ENCODE assay signal across 10 cellular contexts in genomic region chr20:62806383-62807050, GRCh38. TPM values are rescaled to one million over a fixed set of nuclear protein-coding genes. Genes with fewer than 3 reads are reported as not detected.
DNase-seq lines count a peak whose midpoint lies in the region; ATAC-seq, FAIRE-seq and TF ChIP-seq lines count a peak whose summit lies in the region.
"Had no signal": no experiment of that assay in that cellular context is flagged by ENCODE, and none has a peak within 500 bp of the region (broad histone marks: within the 10 kb centered on the region; RNA-seq: fewer than 3 reads in every experiment).

No MANE protein-coding gene starts in this region.

- peak overlapping the region; percentile 85 for H3K4me3 Mint-ChIP-seq in activated T-cell treated with anti-CD3 and anti-CD28 coated beads, Interleukin-2, amount 50 U/mL, for 4 hours
- H3K4me3 Mint-ChIP-seq in activated CD8-positive, alpha-beta T cell treated with anti-CD3 and anti-CD28 coated beads, Interleukin-2, amount 10 ng/mL, durations not matched to agents 7 days and 5 days: peak overlapping the region; percentile 82

- H3K36me3 ChIP-seq in HepG2 (replicated peaks in 1 of 2; ENCODE audit: control insufficient read depth in 1 of 2, insufficient read depth in 2 of 2, low read length in 2 of 2) (peaks cover 36 to 47% of the 10 kb centered on the region in 2 experiments), suprapubic skin (peaks cover 37% of the 10 kb centered on the region)

- H3K4me1 ChIP-seq in HepG2 (ENCODE audit: insufficient read depth, low read length): peaks cover 48% of the 10 kb centered on the region
- peaks cover 42% of the 10 kb centered on the region for H3K4me1 ChIP-seq in suprapubic skin

- 51% methylated on average over 11 of the region's 11 CpGs for WGBS in HepG2 (ENCODE audit: low lambda C conversion rate)
- 82% methylated on average over 11 of the region's 11 CpGs for WGBS in suprapubic skin

- no peak for ATAC-seq in activated T-cell treated with anti-CD3 and anti-CD28 coated beads, Interleukin-2, amount 50 U/mL, for 4 hours
- ATAC-seq in activated CD8-positive, alpha-beta T cell treated with anti-CD3 and anti-CD28 coated beads, Interleukin-2, amount 10 ng/mL, durations not matched to agents 7 days and 5 days: no peak
- no peak for ATAC-seq in HepG2
- no peak for ATAC-seq in GM18868 (IDR thresholded peaks at IDR 0.05; ENCODE audit: unreplicated experiment)
- no peak for ATAC-seq in HG03342 (IDR thresholded peaks at IDR 0.05; ENCODE audit: unreplicated experiment)

- H3K4me1 Mint-ChIP-seq in activated T-cell treated with anti-CD3 and anti-CD28 coated beads, Interleukin-2, amount 50 U/mL, for 4 hours (ENCODE audit: low read depth): peaks cover 28% of the 10 kb centered on the region
- peaks cover 35% of the 10 kb centered on the region for H3K4me1 Mint-ChIP-seq in activated CD8-positive, alpha-beta T cell treated with anti-CD3 and anti-CD28 coated beads, Interleukin-2, amount 10 ng/mL, durations not matched to agents 7 days and 5 days (ENCODE audit: low read depth)

- TF ChIP-seq EP300 in HepG2 (IDR thresholded peaks at IDR 0.05; ENCODE audit: low read depth in 2 of 2, low read length in 2 of 2) (no peak), HepG2 (CRISPR knock-in tag; IDR thresholded peaks at IDR 0.05; ENCODE audit: borderline replicate concordance) (no peak), suprapubic skin (IDR thresholded peaks at IDR 0.05) (no peak)

- peak overlapping the region; percentile 39 for H3K27ac Mint-ChIP-seq in activated CD8-positive, alpha-beta T cell treated with anti-CD3 and anti-CD28 coated beads, Interleukin-2, amount 10 ng/mL, durations not matched to agents 7 days and 5 days

- TF ChIP-seq POLR2A in HepG2 (IDR thresholded peaks at IDR 0.05; ENCODE audit: insufficient read depth in 1 of 2, low read depth in 2 of 2, low read length in 2 of 2): no peak
- no peak for TF ChIP-seq POLR2A in suprapubic skin (IDR thresholded peaks at IDR 0.05)

- TSS peak; percentile 60 for BruUV-seq in HepG2 (replicated peaks; lab: Mats Ljungman, UMichigan)

- H3K36me3 Mint-ChIP-seq in activated T-cell treated with anti-CD3 and anti-CD28 coated beads, Interleukin-2, amount 50 U/mL, for 4 hours (ENCODE audit: insufficient read depth): peaks cover 11% of the 10 kb centered on the region
- H3K36me3 Mint-ChIP-seq in activated CD8-positive, alpha-beta T cell treated with anti-CD3 and anti-CD28 coated beads, Interleukin-2, amount 10 ng/mL, durations not matched to agents 7 days and 5 days (ENCODE audit: low read depth): peaks cover 21% of the 10 kb centered on the region

- peak overlapping the region; percentile 89 for H3K4me2 ChIP-seq in HepG2 (ENCODE audit: low read depth, low read length)

- in situ Hi-C loops in HepG2 (cut with HindIII; ENCODE audit: extremely low pct_ligation_motif_present, low pct_unique_long_range_greater_than_20kb): no loop called here

- H3K9me3 ChIP-seq in HepG2 (ENCODE audit: low read length) (no peaks in the 10 kb centered on the region), suprapubic skin (no peaks in the 10 kb centered on the region)

- H3K9ac ChIP-seq in HepG2 (ENCODE audit: insufficient read depth, low read depth, low read length): peak overlapping the region; percentile 88

- H4K20me1 ChIP-seq in HepG2 (ENCODE audit: insufficient read depth, low read length): peaks cover 15% of the 10 kb centered on the region; the same call in 1 of the 2 replicates

- H2AFZ ChIP-seq in HepG2 (ENCODE audit: low read length): no peak overlapping the region

- H3K4me3 ChIP-seq in HepG2 (replicated peaks in 1 of 3; ENCODE audit: insufficient read depth in 1 of 3, low read depth in 2 of 3, low read length in 3 of 3): peak overlapping the region; percentile 82 to 100 (median 96)
- peak overlapping the region; percentile 100 for H3K4me3 ChIP-seq in suprapubic skin

- H3K27ac ChIP-seq in HepG2 (ENCODE audit: extremely low read length, insufficient read depth, low read length): peak overlapping the region; percentile 89
- H3K27ac ChIP-seq in suprapubic skin: peak overlapping the region; percentile 13

- intact Hi-C loops in HepG2 (cut with micrococcal nuclease; ENCODE audit: unreplicated experiment): loop anchor here (1.0 to 5.0 kb wide), 4 partner anchors 12 to 184 kb away; no protein-coding TSS in a partner anchor

- POLR2A ChIA-PET in activated CD8-positive, alpha-beta T cell treated with anti-CD3 and anti-CD28 coated beads, Interleukin-2, amount 10 ng/mL, durations not matched to agents 7 days and 5 days (lab: Charles Lee): no interaction called here
- POLR2A ChIA-PET in HepG2 (lab: Yijun Ruan, JAX): interaction anchor here (1.1 to 6.6 kb wide), 8 partner anchors 9 to 183 kb away, joined by 3 to 110 read pairs (median 10); partner anchors contain the start of genes COL9A3 and MRGBP

- CTCF ChIA-PET in activated CD8-positive, alpha-beta T cell treated with anti-CD3 and anti-CD28 coated beads, Interleukin-2, amount 10 ng/mL, durations not matched to agents 7 days and 5 days (lab: Charles Lee): interaction anchor here (1.5 to 2.6 kb wide), 4 partner anchors 10 to 66 kb away, joined by 3 to 18 read pairs (median 6); partner anchors contain the start of gene MRGBP
- CTCF ChIA-PET in HepG2 (lab: Yijun Ruan, JAX; ENCODE audit: low intra/inter-chr PET ratio, low total read pairs): interaction anchor here (1.5 kb wide), 1 partner anchor 15 kb away, joined by 5 read pairs; no protein-coding TSS in a partner anchor

- DNase-seq in activated T-cell treated with anti-CD3 and anti-CD28 coated beads, Interleukin-2, amount 50 U/mL, for 4 hours: no peak
- no peak for DNase-seq in activated T-cell treated with anti-CD3 and anti-CD28 coated beads, Interleukin-2, amount 50 U/mL, for 48 hours
- DNase-seq in activated CD8-positive, alpha-beta T cell treated with anti-CD3 and anti-CD28 coated beads, Interleukin-2, amount 10 ng/mL, durations not matched to agents 7 days and 5 days: no peak
- DNase-seq in HepG2 (ENCODE audit: low spot score) (no peak), suprapubic skin (ENCODE audit: low spot score in 2 of 2) (no peak), iPS-NIHi11 (ENCODE audit: low spot score) (no peak)
- DNase-seq: COR-L47, NCI-H1436 had no signal

- H3K79me2 ChIP-seq in HepG2 (ENCODE audit: insufficient read depth, low read length): peaks cover 24% of the 10 kb centered on the region

- H3K27me3 Mint-ChIP-seq in activated T-cell treated with anti-CD3 and anti-CD28 coated beads, Interleukin-2, amount 50 U/mL, for 4 hours (ENCODE audit: low read depth): no peaks in the 10 kb centered on the region
- no peaks in the 10 kb centered on the region for H3K27me3 Mint-ChIP-seq in activated CD8-positive, alpha-beta T cell treated with anti-CD3 and anti-CD28 coated beads, Interleukin-2, amount 10 ng/mL, durations not matched to agents 7 days and 5 days (ENCODE audit: low read depth)

- no peaks in the 10 kb centered on the region for H3K27me3 ChIP-seq in HepG2 (ENCODE audit: control insufficient read depth in 1 of 2, insufficient read depth in 2 of 2, low read length in 2 of 2)
- H3K27me3 ChIP-seq in suprapubic skin: no peaks in the 10 kb centered on the region

- TF ChIP-seq CTCF in HepG2 (CRISPR knock-in tag; IDR thresholded peaks at IDR 0.05) (no peak), suprapubic skin (IDR thresholded peaks at IDR 0.05) (no peak)

- H3K9me3 Mint-ChIP-seq in activated T-cell treated with anti-CD3 and anti-CD28 coated beads, Interleukin-2, amount 50 U/mL, for 4 hours: no peaks in the 10 kb centered on the region
- no peaks in the 10 kb centered on the region for H3K9me3 Mint-ChIP-seq in activated CD8-positive, alpha-beta T cell treated with anti-CD3 and anti-CD28 coated beads, Interleukin-2, amount 10 ng/mL, durations not matched to agents 7 days and 5 days (ENCODE audit: insufficient read depth)

- FAIRE-seq in HepG2 (lab: Jason Lieb, UNC): no peak

- TF ChIP-seq RAD21 in HepG2 (CRISPR knock-in tag; IDR thresholded peaks at IDR 0.05): no peak

RNA-seq across cellular contexts. Expression of gene OGFR, which starts 1.9 kb away (rescaled TPM):
- total RNA-seq in activated T-cell treated with anti-CD3 and anti-CD28 coated beads, Interleukin-2, amount 50 U/mL, for 4 hours: 10 to 100 TPM; 45.8 to 57.9 (median 53.9) TPM
- 10 to 100 TPM; 67.0 to 76.6 TPM for total RNA-seq in activated CD8-positive, alpha-beta T cell treated with anti-CD3 and anti-CD28 coated beads, Interleukin-2, amount 10 ng/mL, durations not matched to agents 7 days and 5 days
- total RNA-seq in HepG2 (2016; rRNA removed; fragmentation: Illumina TruSeq; extraction: Trizol) (68.3 and 81.8 TPM in 2 replicates), suprapubic skin (10 to 100 TPM; 32.1 to 54.1 (median 42.5) TPM)
- total RNA-seq in HepG2 (2016; cell fraction: cytosol; rRNA removed; fragmentation: Illumina TruSeq; extraction: Trizol; ENCODE audit: low read depth): 6.3 and 8.7 TPM in 2 replicates
- total RNA-seq in HepG2 (2016; cell fraction: insoluble cytoplasmic fraction; rRNA removed; fragmentation: Illumina TruSeq; extraction: Trizol): 58.8 and 84.2 TPM in 2 replicates
- 20.8 and 24.4 TPM in 2 replicates for total RNA-seq in HepG2 (2016; cell fraction: membrane; rRNA removed; fragmentation: Illumina TruSeq; extraction: Trizol)
- 33.8 and 41.3 TPM in 2 replicates for total RNA-seq in HepG2 (2016; cell fraction: nucleus; rRNA removed; fragmentation: Illumina TruSeq; extraction: Trizol)
- 47.7 and 62.2 TPM in 2 replicates for polyA plus RNA-seq in HepG2 (2011; rRNA removed)
- 58.6 and 82.5 TPM in 2 replicates for polyA plus RNA-seq in HepG2 (2011; cell fraction: cytosol; rRNA removed)
- 105 and 121 TPM in 2 replicates for polyA plus RNA-seq in HepG2 (2011; cell fraction: nucleus; rRNA removed)
- polyA plus RNA-seq in HepG2 (2012): 34.0 and 38.1 TPM in 2 replicates
- polyA plus RNA-seq in HepG2 (2016; cell fraction: cytosol; fragmentation: Illumina TruSeq; extraction: Trizol; ENCODE audit: low read depth): 4.2 and 4.7 TPM in 2 replicates
- polyA plus RNA-seq in HepG2 (2016; cell fraction: insoluble cytoplasmic fraction; fragmentation: Illumina TruSeq; extraction: Trizol; ENCODE audit: low read depth): 68.1 and 77.5 TPM in 2 replicates
- polyA plus RNA-seq in HepG2 (2016; cell fraction: membrane; fragmentation: Illumina TruSeq; extraction: Trizol; ENCODE audit: low read depth): 11.5 and 14.2 TPM in 2 replicates
- 103 and 104 TPM in 2 replicates for polyA plus RNA-seq in HepG2 (2016; cell fraction: nucleus; fragmentation: Illumina TruSeq; extraction: Trizol; ENCODE audit: insufficient read depth, low read depth)
- polyA minus RNA-seq in HepG2 (2011; rRNA and poly(A)+ RNA removed; ENCODE audit: low replicate concordance): 38.5 and 45.1 TPM in 2 replicates
- 39.4 and 42.5 TPM in 2 replicates for polyA minus RNA-seq in HepG2 (2011; cell fraction: cytosol; rRNA and poly(A)+ RNA removed)
- polyA minus RNA-seq in HepG2 (2011; cell fraction: nucleus; rRNA and poly(A)+ RNA removed): 15.1 and 20.0 TPM in 2 replicates

RNA-seq across cellular contexts. Expression of gene MRGBP, which starts 10.2 kb away (rescaled TPM):
- 10 to 100 TPM; 14.5 to 18.3 (median 18.1) TPM for total RNA-seq in activated T-cell treated with anti-CD3 and anti-CD28 coated beads, Interleukin-2, amount 50 U/mL, for 4 hours
- 10 to 100 TPM; 18.3 to 19.2 TPM for total RNA-seq in activated CD8-positive, alpha-beta T cell treated with anti-CD3 and anti-CD28 coated beads, Interleukin-2, amount 10 ng/mL, durations not matched to agents 7 days and 5 days
- total RNA-seq in HepG2 (2016; rRNA removed; fragmentation: Illumina TruSeq; extraction: Trizol) (34.8 and 35.9 TPM in 2 replicates), suprapubic skin (10 to 100 TPM in 3 of 4 donors, 1 to 10 TPM in 1; 10.0 to 13.3 (median 11.7) TPM)
- 79.0 and 80.7 TPM in 2 replicates for total RNA-seq in HepG2 (2016; cell fraction: cytosol; rRNA removed; fragmentation: Illumina TruSeq; extraction: Trizol; ENCODE audit: low read depth)
- total RNA-seq in HepG2 (2016; cell fraction: insoluble cytoplasmic fraction; rRNA removed; fragmentation: Illumina TruSeq; extraction: Trizol): 31.8 and 38.7 TPM in 2 replicates
- 96.7 and 98.0 TPM in 2 replicates for total RNA-seq in HepG2 (2016; cell fraction: membrane; rRNA removed; fragmentation: Illumina TruSeq; extraction: Trizol)
- total RNA-seq in HepG2 (2016; cell fraction: nucleus; rRNA removed; fragmentation: Illumina TruSeq; extraction: Trizol): 17.0 and 18.5 TPM in 2 replicates
- polyA plus RNA-seq in HepG2 (2011; rRNA removed): 31.6 and 34.2 TPM in 2 replicates
- 30.7 and 37.2 TPM in 2 replicates for polyA plus RNA-seq in HepG2 (2011; cell fraction: cytosol; rRNA removed)
- 29.7 and 36.4 TPM in 2 replicates for polyA plus RNA-seq in HepG2 (2011; cell fraction: nucleus; rRNA removed)
- 21.6 and 23.1 TPM in 2 replicates for polyA plus RNA-seq in HepG2 (2012)
- polyA plus RNA-seq in HepG2 (2016; cell fraction: cytosol; fragmentation: Illumina TruSeq; extraction: Trizol; ENCODE audit: low read depth): 88.5 and 96.5 TPM in 2 replicates
- polyA plus RNA-seq in HepG2 (2016; cell fraction: insoluble cytoplasmic fraction; fragmentation: Illumina TruSeq; extraction: Trizol; ENCODE audit: low read depth): 34.9 and 39.2 TPM in 2 replicates
- polyA plus RNA-seq in HepG2 (2016; cell fraction: membrane; fragmentation: Illumina TruSeq; extraction: Trizol; ENCODE audit: low read depth): 88.7 and 90.6 TPM in 2 replicates
- polyA plus RNA-seq in HepG2 (2016; cell fraction: nucleus; fragmentation: Illumina TruSeq; extraction: Trizol; ENCODE audit: insufficient read depth, low read depth): 40.3 and 42.7 TPM in 2 replicates
- polyA minus RNA-seq in HepG2 (2011; rRNA and poly(A)+ RNA removed; ENCODE audit: low replicate concordance): 21.2 and 36.8 TPM in 2 replicates
- 12.7 and 13.0 TPM in 2 replicates for polyA minus RNA-seq in HepG2 (2011; cell fraction: cytosol; rRNA and poly(A)+ RNA removed)
- 10.2 and 10.9 TPM in 2 replicates for polyA minus RNA-seq in HepG2 (2011; cell fraction: nucleus; rRNA and poly(A)+ RNA removed)

RNA-seq across cellular contexts. Expression of gene COL9A3, which starts 10.3 kb away (rescaled TPM):
- total RNA-seq in activated T-cell treated with anti-CD3 and anti-CD28 coated beads, Interleukin-2, amount 50 U/mL, for 4 hours: under 1 TPM; 0.10 to 0.33 (median 0.21) TPM
- not detected for total RNA-seq in activated CD8-positive, alpha-beta T cell treated with anti-CD3 and anti-CD28 coated beads, Interleukin-2, amount 10 ng/mL, durations not matched to agents 7 days and 5 days
- total RNA-seq in HepG2 (2016; rRNA removed; fragmentation: Illumina TruSeq; extraction: Trizol): 53.3 and 204 TPM in 2 replicates
- total RNA-seq in HepG2 (2016; cell fraction: cytosol; rRNA removed; fragmentation: Illumina TruSeq; extraction: Trizol; ENCODE audit: low read depth): 13.9 and 15.8 TPM in 2 replicates
- 48.0 and 215 TPM in 2 replicates for total RNA-seq in HepG2 (2016; cell fraction: insoluble cytoplasmic fraction; rRNA removed; fragmentation: Illumina TruSeq; extraction: Trizol)
- 19.3 and 20.8 TPM in 2 replicates for total RNA-seq in HepG2 (2016; cell fraction: membrane; rRNA removed; fragmentation: Illumina TruSeq; extraction: Trizol)
- total RNA-seq in HepG2 (2016; cell fraction: nucleus; rRNA removed; fragmentation: Illumina TruSeq; extraction: Trizol): 216 and 254 TPM in 2 replicates
- polyA plus RNA-seq in HepG2 (2011; rRNA removed): 155 and 175 TPM in 2 replicates
- polyA plus RNA-seq in HepG2 (2011; cell fraction: cytosol; rRNA removed): 84.5 and 113 TPM in 2 replicates
- 1,291 and 1,782 TPM in 2 replicates for polyA plus RNA-seq in HepG2 (2011; cell fraction: nucleus; rRNA removed)
- polyA plus RNA-seq in HepG2 (2012): 79.9 and 172 TPM in 2 replicates
- 9.2 and 9.5 TPM in 2 replicates for polyA plus RNA-seq in HepG2 (2016; cell fraction: cytosol; fragmentation: Illumina TruSeq; extraction: Trizol; ENCODE audit: low read depth)
- polyA plus RNA-seq in HepG2 (2016; cell fraction: insoluble cytoplasmic fraction; fragmentation: Illumina TruSeq; extraction: Trizol; ENCODE audit: low read depth): 55.1 and 66.2 TPM in 2 replicates
- polyA plus RNA-seq in HepG2 (2016; cell fraction: membrane; fragmentation: Illumina TruSeq; extraction: Trizol; ENCODE audit: low read depth): 17.0 and 20.1 TPM in 2 replicates
- 637 and 662 TPM in 2 replicates for polyA plus RNA-seq in HepG2 (2016; cell fraction: nucleus; fragmentation: Illumina TruSeq; extraction: Trizol; ENCODE audit: insufficient read depth, low read depth)
- polyA minus RNA-seq in HepG2 (2011; rRNA and poly(A)+ RNA removed; ENCODE audit: low replicate concordance): 5.1 and 12.2 TPM in 2 replicates
- polyA minus RNA-seq in HepG2 (2011; cell fraction: cytosol; rRNA and poly(A)+ RNA removed): 23.0 and 25.3 TPM in 2 replicates
- 56.8 and 67.0 TPM in 2 replicates for polyA minus RNA-seq in HepG2 (2011; cell fraction: nucleus; rRNA and poly(A)+ RNA removed)
- 10 to 100 TPM in 1 of 4 donors, 1 to 10 TPM in 3; 6.1 to 11.3 (median 8.1) TPM for total RNA-seq in suprapubic skin

RNA-seq across cellular contexts. Expression of gene TCFL5, which starts 55.1 kb away (rescaled TPM):
- total RNA-seq in activated T-cell treated with anti-CD3 and anti-CD28 coated beads, Interleukin-2, amount 50 U/mL, for 4 hours: 1 to 10 TPM; 4.4 to 4.9 (median 4.5) TPM
- total RNA-seq in activated CD8-positive, alpha-beta T cell treated with anti-CD3 and anti-CD28 coated beads, Interleukin-2, amount 10 ng/mL, durations not matched to agents 7 days and 5 days: 1 to 10 TPM; 7.9 to 9.6 TPM
- total RNA-seq in HepG2 (2016; rRNA removed; fragmentation: Illumina TruSeq; extraction: Trizol) (20.0 and 21.1 TPM in 2 replicates), suprapubic skin (10 to 100 TPM in 2 of 4 donors, 1 to 10 TPM in 2; 9.0 to 20.3 (median 12.7) TPM)
- 13.3 and 17.7 TPM in 2 replicates for total RNA-seq in HepG2 (2016; cell fraction: cytosol; rRNA removed; fragmentation: Illumina TruSeq; extraction: Trizol; ENCODE audit: low read depth)
- total RNA-seq in HepG2 (2016; cell fraction: insoluble cytoplasmic fraction; rRNA removed; fragmentation: Illumina TruSeq; extraction: Trizol): 20.4 and 21.0 TPM in 2 replicates
- total RNA-seq in HepG2 (2016; cell fraction: membrane; rRNA removed; fragmentation: Illumina TruSeq; extraction: Trizol): 28.7 and 36.7 TPM in 2 replicates
- total RNA-seq in HepG2 (2016; cell fraction: nucleus; rRNA removed; fragmentation: Illumina TruSeq; extraction: Trizol): 11.4 and 12.6 TPM in 2 replicates
- polyA plus RNA-seq in HepG2 (2011; rRNA removed): 14.2 and 14.8 TPM in 2 replicates
- polyA plus RNA-seq in HepG2 (2011; cell fraction: cytosol; rRNA removed): 9.0 and 11.8 TPM in 2 replicates
- 6.4 and 8.0 TPM in 2 replicates for polyA plus RNA-seq in HepG2 (2011; cell fraction: nucleus; rRNA removed)
- polyA plus RNA-seq in HepG2 (2012): 12.4 and 13.3 TPM in 2 replicates
- polyA plus RNA-seq in HepG2 (2016; cell fraction: cytosol; fragmentation: Illumina TruSeq; extraction: Trizol; ENCODE audit: low read depth): 13.1 and 14.7 TPM in 2 replicates
- polyA plus RNA-seq in HepG2 (2016; cell fraction: insoluble cytoplasmic fraction; fragmentation: Illumina TruSeq; extraction: Trizol; ENCODE audit: low read depth): 19.5 and 20.9 TPM in 2 replicates
- 25.6 and 29.7 TPM in 2 replicates for polyA plus RNA-seq in HepG2 (2016; cell fraction: membrane; fragmentation: Illumina TruSeq; extraction: Trizol; ENCODE audit: low read depth)
- 21.4 and 23.1 TPM in 2 replicates for polyA plus RNA-seq in HepG2 (2016; cell fraction: nucleus; fragmentation: Illumina TruSeq; extraction: Trizol; ENCODE audit: insufficient read depth, low read depth)
- polyA minus RNA-seq in HepG2 (2011; rRNA and poly(A)+ RNA removed; ENCODE audit: low replicate concordance): 4.7 and 6.4 TPM in 2 replicates
- 9.9 and 10.2 TPM in 2 replicates for polyA minus RNA-seq in HepG2 (2011; cell fraction: cytosol; rRNA and poly(A)+ RNA removed)
- polyA minus RNA-seq in HepG2 (2011; cell fraction: nucleus; rRNA and poly(A)+ RNA removed): 5.2 and 6.1 TPM in 2 replicates
